ENCODE assay signal across 12 cellular contexts in the genomic region with DNA sequence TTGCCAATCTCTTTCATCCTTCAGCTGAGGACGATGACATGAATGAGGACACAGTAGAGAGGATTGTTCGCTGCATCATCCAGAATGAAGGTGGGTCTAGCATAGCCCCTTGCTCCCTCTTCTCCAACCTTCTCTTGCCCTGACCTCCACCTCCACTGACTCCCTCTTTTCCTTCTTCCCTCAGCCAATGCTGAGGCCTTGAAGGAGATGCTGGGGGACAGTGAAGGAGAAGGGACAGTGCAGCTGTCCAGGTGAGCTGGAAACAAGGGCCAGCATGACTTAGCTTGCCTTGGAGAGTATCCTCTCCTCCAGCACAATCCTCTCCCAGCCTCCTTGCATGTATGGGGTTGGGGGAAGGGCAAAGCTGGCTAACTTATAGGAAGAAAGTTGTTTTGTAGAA. TPM values are rescaled to one million over a fixed set of nuclear protein-coding genes. Genes with fewer than 3 reads are reported as not detected.
A peak's percentile ranks its signal among the peaks of the same experiment; 100 is the strongest.
DNase-seq lines count a peak whose midpoint lies in the region; ATAC-seq, FAIRE-seq and TF ChIP-seq lines count a peak whose summit lies in the region.
"Had no signal": no experiment of that assay in that cellular context is flagged by ENCODE, and none has a peak within 500 bp of the region (broad histone marks: within the 10 kb centered on the region; RNA-seq: fewer than 3 reads in every experiment).

No MANE protein-coding gene starts in this region.

- peak overlapping the region; percentile 90 for H3K27ac Mint-ChIP-seq in activated CD8-positive, alpha-beta T cell treated with anti-CD3 and anti-CD28 coated beads, Interleukin-2, amount 10 ng/mL, durations not matched to agents 7 days and 5 days

- peaks cover 2% of the 10 kb centered on the region for H3K9me1 ChIP-seq in keratinocyte (ENCODE audit: control insufficient read depth, extremely low read depth, insufficient read depth, low read length)

- H3K4me3 Mint-ChIP-seq in activated CD8-positive, alpha-beta T cell treated with anti-CD3 and anti-CD28 coated beads, Interleukin-2, amount 10 ng/mL, durations not matched to agents 7 days and 5 days: peak overlapping the region; percentile 93

- H3K27ac ChIP-seq in BLaER1: no peak overlapping the region
- H3K27ac ChIP-seq in keratinocyte (ENCODE audit: control insufficient read depth, insufficient read depth, low read length): no peak overlapping the region

- CTCF ChIA-PET in activated CD8-positive, alpha-beta T cell treated with anti-CD3 and anti-CD28 coated beads, Interleukin-2, amount 10 ng/mL, durations not matched to agents 7 days and 5 days (lab: Charles Lee): interaction anchor here (0.9 to 13.0 kb wide), 9 partner anchors 13 to 126 kb away, joined by 4 to 206 read pairs (median 24); partner anchors contain the start of genes DIAPH1 and FCHSD1

- ATAC-seq in activated CD8-positive, alpha-beta T cell treated with anti-CD3 and anti-CD28 coated beads, Interleukin-2, amount 10 ng/mL, durations not matched to agents 7 days and 5 days: no peak

- H3K4me1 ChIP-seq in BLaER1 (peaks cover 46% of the 10 kb centered on the region), keratinocyte (ENCODE audit: control insufficient read depth, extremely low read depth, insufficient read depth, low read length) (peaks cover 26% of the 10 kb centered on the region)

- no peak overlapping the region for H2AFZ ChIP-seq in keratinocyte (ENCODE audit: control insufficient read depth, low read length)

- no peaks in the 10 kb centered on the region for H3K9me3 Mint-ChIP-seq in activated CD8-positive, alpha-beta T cell treated with anti-CD3 and anti-CD28 coated beads, Interleukin-2, amount 10 ng/mL, durations not matched to agents 7 days and 5 days (ENCODE audit: insufficient read depth)
- H3K9me3 Mint-ChIP-seq: dendritic cell treated with granulocyte-macrophage colony-stimulating factor and Interleukin-4, amounts not matched to agents 40 ng/mL and 50 ng/mL, for 4 days had no signal

- H3K36me3 ChIP-seq in BLaER1 (peaks cover 62% of the 10 kb centered on the region), keratinocyte (ENCODE audit: control insufficient read depth in 2 of 2, extremely low read depth in 1 of 2, insufficient read depth in 2 of 2, low read length in 2 of 2) (peaks cover 6 to 10% of the 10 kb centered on the region in 2 experiments), MG63 (peaks cover 24% of the 10 kb centered on the region)

- FAIRE-seq in keratinocyte (lab: Jason Lieb, UNC): no peak
- FAIRE-seq: G401.6 had no signal

- no peak overlapping the region for H3K9ac ChIP-seq in BLaER1
- no peak overlapping the region for H3K9ac ChIP-seq in keratinocyte (ENCODE audit: control insufficient read depth, extremely low read depth, insufficient read depth, low read length)

- POLR2A ChIA-PET in activated CD8-positive, alpha-beta T cell treated with anti-CD3 and anti-CD28 coated beads, Interleukin-2, amount 10 ng/mL, durations not matched to agents 7 days and 5 days (lab: Charles Lee): interaction anchor here (0.8 to 3.8 kb wide), 5 partner anchors 12 to 318 kb away, joined by 3 to 39 read pairs (median 8); partner anchors contain the start of genes DIAPH1, FCHSD1 and TAF7

- H3K79me2 ChIP-seq in keratinocyte (ENCODE audit: control insufficient read depth, insufficient read depth, low read length): peaks cover 28% of the 10 kb centered on the region

- dilution Hi-C loops in keratinocyte (cut with MboI; ENCODE audit: extremely low pct_ligation_motif_present, low sequenced_read_pairs): no loop called here

- H3K9me3 ChIP-seq in BLaER1 (no peaks in the 10 kb centered on the region), keratinocyte (ENCODE audit: control insufficient read depth, low read depth, low read length) (no peaks in the 10 kb centered on the region), MG63 (no peaks in the 10 kb centered on the region)

- no peaks in the 10 kb centered on the region for H3K27me3 Mint-ChIP-seq in activated CD8-positive, alpha-beta T cell treated with anti-CD3 and anti-CD28 coated beads, Interleukin-2, amount 10 ng/mL, durations not matched to agents 7 days and 5 days (ENCODE audit: low read depth)
- H3K27me3 Mint-ChIP-seq: dendritic cell treated with granulocyte-macrophage colony-stimulating factor and Interleukin-4, amounts not matched to agents 40 ng/mL and 50 ng/mL, for 4 days had no signal

- H3K4me3 ChIP-seq in BLaER1 (no peak overlapping the region), GM12864 (ENCODE audit: low read depth, low read length) (peak overlapping the region; percentile 85), keratinocyte (ENCODE audit: control insufficient read depth in 2 of 3, extremely low read depth in 1 of 3, insufficient read depth in 2 of 3, low read depth in 1 of 3, low read length in 3 of 3) (no peak overlapping the region), MG63 (no peak overlapping the region)

- H4K20me1 ChIP-seq in BLaER1 (peaks cover 27% of the 10 kb centered on the region), keratinocyte (ENCODE audit: control insufficient read depth, extremely low read depth, insufficient read depth, low read length) (peaks cover 3% of the 10 kb centered on the region)

- peaks cover 59% of the 10 kb centered on the region for H3K4me1 Mint-ChIP-seq in activated CD8-positive, alpha-beta T cell treated with anti-CD3 and anti-CD28 coated beads, Interleukin-2, amount 10 ng/mL, durations not matched to agents 7 days and 5 days (ENCODE audit: low read depth)

- no peaks in the 10 kb centered on the region for H3K27me3 ChIP-seq in BLaER1
- H3K27me3 ChIP-seq in keratinocyte (ENCODE audit: control insufficient read depth, extremely low read depth, insufficient read depth, low read length): no peaks in the 10 kb centered on the region
- H3K27me3 ChIP-seq in MG63: no peaks in the 10 kb centered on the region; the same call in 1 of the 2 replicates

- TF ChIP-seq CTCF in GM12864 (IDR thresholded peaks at IDR 0.05; ENCODE audit: low read depth, low read length, missing control alignments) (no peak), keratinocyte (optimal IDR thresholded peaks at IDR 0.05 in 1 of 3, IDR thresholded peaks at IDR 0.05 in 1 of 3, conservative IDR thresholded peaks at IDR 0.05 in 1 of 3; ENCODE audit: extremely low read depth in 1 of 3, insufficient read depth in 2 of 3, low read length in 3 of 3) (no peak)

- H3K4me2 ChIP-seq in BLaER1: peak overlapping the region; percentile 99
- peak overlapping the region; percentile 100 for H3K4me2 ChIP-seq in keratinocyte (ENCODE audit: control insufficient read depth, extremely low read depth, insufficient read depth, low read depth, low read length)

- H3K36me3 Mint-ChIP-seq in activated CD8-positive, alpha-beta T cell treated with anti-CD3 and anti-CD28 coated beads, Interleukin-2, amount 10 ng/mL, durations not matched to agents 7 days and 5 days (ENCODE audit: low read depth): peaks cover 49% of the 10 kb centered on the region

- no peak for DNase-seq in GM12864 (ENCODE audit: low read depth)
- DNase-seq in activated CD8-positive, alpha-beta T cell treated with anti-CD3 and anti-CD28 coated beads, Interleukin-2, amount 10 ng/mL, durations not matched to agents 7 days and 5 days: no peak
- DNase-seq in keratinocyte (ENCODE audit: low read depth, low spot score): no peak
- DNase-seq in MG63: no peak
- no peak for DNase-seq in mesenteric fat pad (ENCODE audit: low spot score)
- no peak for DNase-seq in hepatic stellate cell (ENCODE audit: low spot score)
- no peak for DNase-seq in NCI-H446 treated with DMSO at 0.1 percent for 48 hours (lab: John Stamatoyannopoulos, UW)
- DNase-seq: MM.1S; NK-92 treated with Interleukin-12 subunit alpha and Interleukin-12 subunit beta, amount 100 ng/mL, for 24 hours had no signal

RNA-seq across cellular contexts. Expression of gene RELL2, which starts 2.0 kb away (rescaled TPM):
- total RNA-seq in activated CD8-positive, alpha-beta T cell treated with anti-CD3 and anti-CD28 coated beads, Interleukin-2, amount 10 ng/mL, durations not matched to agents 7 days and 5 days: 10 to 100 TPM; 36.9 to 37.1 TPM
- polyA plus RNA-seq in keratinocyte: 8.9 to 11.1 TPM (median 10.2 TPM) in 3 replicates
- 3.4 TPM for polyA plus RNA-seq in keratinocyte (2011; ENCODE audit: low read depth)
- polyA plus RNA-seq in keratinocyte (2011; cell fraction: cytosol; rRNA removed): 5.1 and 8.9 TPM in 2 replicates
- polyA plus RNA-seq in keratinocyte (2011; cell fraction: nucleus; rRNA removed): 19.4 and 22.7 TPM in 2 replicates
- polyA plus RNA-seq in keratinocyte (2012; ENCODE audit: low replicate concordance): 4.5 and 8.1 TPM in 2 replicates
- 4.7 to 16.0 TPM (median 5.3 TPM) in 3 replicates for polyA minus RNA-seq in keratinocyte
- polyA minus RNA-seq in keratinocyte (2011; cell fraction: cytosol; rRNA and poly(A)+ RNA removed): 9.2 TPM
- 7.0 and 7.4 TPM in 2 replicates for polyA minus RNA-seq in keratinocyte (2011; cell fraction: nucleus; rRNA and poly(A)+ RNA removed)
- 13.2 and 15.1 TPM in 2 replicates for total RNA-seq in MG63 (2014; rRNA removed; shearing (Covaris generic); ENCODE audit: low replicate concordance)
- 1.5 TPM for total RNA-seq in mesenteric fat pad

RNA-seq across cellular contexts. Expression of gene HDAC3, which starts 2.1 kb away (rescaled TPM):
- 10 to 100 TPM; 88.1 to 91.8 TPM for total RNA-seq in activated CD8-positive, alpha-beta T cell treated with anti-CD3 and anti-CD28 coated beads, Interleukin-2, amount 10 ng/mL, durations not matched to agents 7 days and 5 days
- polyA plus RNA-seq in keratinocyte: 93.6 to 97.4 TPM (median 96.0 TPM) in 3 replicates
- 55.2 TPM for polyA plus RNA-seq in keratinocyte (2011; ENCODE audit: low read depth)
- 86.5 and 89.9 TPM in 2 replicates for polyA plus RNA-seq in keratinocyte (2011; cell fraction: cytosol; rRNA removed)
- polyA plus RNA-seq in keratinocyte (2011; cell fraction: nucleus; rRNA removed): 136 and 143 TPM in 2 replicates
- 54.2 and 57.6 TPM in 2 replicates for polyA plus RNA-seq in keratinocyte (2012; ENCODE audit: low replicate concordance)
- polyA minus RNA-seq in keratinocyte: 86.2 to 94.1 TPM (median 89.9 TPM) in 3 replicates
- 50.8 TPM for polyA minus RNA-seq in keratinocyte (2011; cell fraction: cytosol; rRNA and poly(A)+ RNA removed)
- 24.4 and 41.6 TPM in 2 replicates for polyA minus RNA-seq in keratinocyte (2011; cell fraction: nucleus; rRNA and poly(A)+ RNA removed)
- 122 and 169 TPM in 2 replicates for total RNA-seq in MG63 (2014; rRNA removed; shearing (Covaris generic); ENCODE audit: low replicate concordance)
- total RNA-seq in mesenteric fat pad: 39.3 TPM

RNA-seq across cellular contexts. Expression of gene FCHSD1, which starts 12.4 kb away (rescaled TPM):
- total RNA-seq in activated CD8-positive, alpha-beta T cell treated with anti-CD3 and anti-CD28 coated beads, Interleukin-2, amount 10 ng/mL, durations not matched to agents 7 days and 5 days: 10 to 100 TPM; 46.9 to 47.8 TPM
- polyA plus RNA-seq in keratinocyte: 9.7 to 17.1 TPM (median 13.5 TPM) in 3 replicates
- 44.0 TPM for polyA plus RNA-seq in keratinocyte (2011; ENCODE audit: low read depth)
- 3.7 and 6.5 TPM in 2 replicates for polyA plus RNA-seq in keratinocyte (2011; cell fraction: cytosol; rRNA removed)
- polyA plus RNA-seq in keratinocyte (2011; cell fraction: nucleus; rRNA removed): 66.6 and 68.3 TPM in 2 replicates
- polyA plus RNA-seq in keratinocyte (2012; ENCODE audit: low replicate concordance): 8.1 and 44.0 TPM in 2 replicates
- 8.9 to 10.0 TPM (median 9.6 TPM) in 3 replicates for polyA minus RNA-seq in keratinocyte
- polyA minus RNA-seq in keratinocyte (2011; cell fraction: cytosol; rRNA and poly(A)+ RNA removed): 8.6 TPM
- polyA minus RNA-seq in keratinocyte (2011; cell fraction: nucleus; rRNA and poly(A)+ RNA removed): 14.1 and 23.7 TPM in 2 replicates
- 3.4 and 5.8 TPM in 2 replicates for total RNA-seq in MG63 (2014; rRNA removed; shearing (Covaris generic); ENCODE audit: low replicate concordance)
- total RNA-seq in mesenteric fat pad: 11.5 TPM

RNA-seq across cellular contexts. Expression of gene DIAPH1, which starts 20.0 kb away (rescaled TPM):
- total RNA-seq in activated CD8-positive, alpha-beta T cell treated with anti-CD3 and anti-CD28 coated beads, Interleukin-2, amount 10 ng/mL, durations not matched to agents 7 days and 5 days: 100 to 1,000 TPM; 281 to 286 TPM
- polyA plus RNA-seq in keratinocyte: 64.7 to 130 TPM (median 72.0 TPM) in 3 replicates
- 91.7 TPM for polyA plus RNA-seq in keratinocyte (2011; ENCODE audit: low read depth)
- 67.7 and 75.4 TPM in 2 replicates for polyA plus RNA-seq in keratinocyte (2011; cell fraction: cytosol; rRNA removed)
- 293 and 301 TPM in 2 replicates for polyA plus RNA-seq in keratinocyte (2011; cell fraction: nucleus; rRNA removed)
- polyA plus RNA-seq in keratinocyte (2012; ENCODE audit: low replicate concordance): 95.0 and 130 TPM in 2 replicates
- 205 to 374 TPM (median 259 TPM) in 3 replicates for polyA minus RNA-seq in keratinocyte
- polyA minus RNA-seq in keratinocyte (2011; cell fraction: cytosol; rRNA and poly(A)+ RNA removed): 93.6 TPM
- 223 and 351 TPM in 2 replicates for polyA minus RNA-seq in keratinocyte (2011; cell fraction: nucleus; rRNA and poly(A)+ RNA removed)
- total RNA-seq in MG63 (2014; rRNA removed; shearing (Covaris generic); ENCODE audit: low replicate concordance): 28.4 and 43.9 TPM in 2 replicates
- total RNA-seq in mesenteric fat pad: 49.5 TPM

RNA-seq across cellular contexts. Expression of gene ARAP3, which starts 43.3 kb away (rescaled TPM):
- total RNA-seq in activated CD8-positive, alpha-beta T cell treated with anti-CD3 and anti-CD28 coated beads, Interleukin-2, amount 10 ng/mL, durations not matched to agents 7 days and 5 days: 1 to 10 TPM; 8.5 to 8.8 TPM
- polyA plus RNA-seq in keratinocyte: 1.3 to 2.4 TPM (median 1.3 TPM) in 3 replicates
- polyA plus RNA-seq in keratinocyte (2011; ENCODE audit: low read depth): 0.52 TPM
- polyA plus RNA-seq in keratinocyte (2011; cell fraction: cytosol; rRNA removed): 1.3 and 1.5 TPM in 2 replicates
- polyA plus RNA-seq in keratinocyte (2011; cell fraction: nucleus; rRNA removed): 5.5 and 6.3 TPM in 2 replicates
- 1.2 and 3.9 TPM in 2 replicates for polyA plus RNA-seq in keratinocyte (2012; ENCODE audit: low replicate concordance)
- polyA minus RNA-seq in keratinocyte: 2.4 to 7.6 TPM (median 2.5 TPM) in 3 replicates
- polyA minus RNA-seq in keratinocyte (2011; cell fraction: cytosol; rRNA and poly(A)+ RNA removed): 4.6 TPM
- polyA minus RNA-seq in keratinocyte (2011; cell fraction: nucleus; rRNA and poly(A)+ RNA removed): 2.7 and 3.3 TPM in 2 replicates
- 2.1 and 4.6 TPM in 2 replicates for total RNA-seq in MG63 (2014; rRNA removed; shearing (Covaris generic); ENCODE audit: low replicate concordance)
- total RNA-seq in mesenteric fat pad: 24.2 TPM
